In genomic region chr10:98425511-98426352, GRCh38 we compare ENCODE assay signal across 8 cellular contexts. TPM values are rescaled to one million over a fixed set of nuclear protein-coding genes. Genes with fewer than 3 reads are reported as not detected.
DNase-seq lines count a peak whose midpoint lies in the region; ATAC-seq and TF ChIP-seq lines count a peak whose summit lies in the region.

No MANE protein-coding gene starts in this region.

- H3K27ac ChIP-seq in lung (ENCODE audit: low read depth in 1 of 2, low read length in 1 of 2): no peak overlapping the region

- H3K4me1 Mint-ChIP-seq in CD14-positive monocyte: peaks cover 2% of the 10 kb centered on the region
- H3K4me1 Mint-ChIP-seq in type B pancreatic cell (ENCODE audit: unreplicated experiment): peaks cover 3% of the 10 kb centered on the region

- peaks cover 0 to 4% of the 10 kb centered on the region in 2 donors for H3K4me1 ChIP-seq in lung (ENCODE audit: control insufficient read depth in 2 of 2, insufficient read depth in 2 of 2, low read length in 2 of 2)

- H3K36me3 Mint-ChIP-seq in CD14-positive monocyte: peaks cover 74 to 94% of the 10 kb centered on the region in 2 donors
- H3K36me3 Mint-ChIP-seq in type B pancreatic cell: peaks cover 7% of the 10 kb centered on the region

- no peaks in the 10 kb centered on the region for H3K9me3 ChIP-seq in lung (ENCODE audit: control insufficient read depth in 2 of 2, insufficient read depth in 1 of 2, low read length in 1 of 2)

- H3K27me3 ChIP-seq in lung (ENCODE audit: control insufficient read depth, insufficient read depth): no peaks in the 10 kb centered on the region

- intact Hi-C loops in CD14-positive monocyte (cut with micrococcal nuclease): no loop called here

- H3K27me3 Mint-ChIP-seq in CD14-positive monocyte (ENCODE audit: low read depth in 3 of 3) (no peaks in the 10 kb centered on the region), type B pancreatic cell (no peaks in the 10 kb centered on the region)

- TF ChIP-seq CTCF in CD14-positive monocyte (IDR thresholded peaks at IDR 0.05): peak; percentile 83
- TF ChIP-seq CTCF in cardiac fibroblast (IDR thresholded peaks at IDR 0.05; ENCODE audit: low read depth, low read length): peak; percentile 86
- peak; percentile 32 for TF ChIP-seq CTCF in lung (IDR thresholded peaks at IDR 0.05; ENCODE audit: control extremely low read depth, extremely low read depth)
- peak; percentile 76 for TF ChIP-seq CTCF in type B pancreatic cell (conservative IDR thresholded peaks at IDR 0.05)

- 90% methylated on average over 21 of the region's 21 CpGs for WGBS in lung, 2 donors

- no peak for DNase-seq in CD14-positive monocyte (ENCODE audit: low spot score)
- peak; percentile 51 for DNase-seq in HPDE6-E6E7 (ENCODE audit: extremely low spot score)
- DNase-seq in T-helper 2 cell: peak in 4 of 5 experiments; percentile 13 to 54 (median 30)
- DNase-seq in cardiac fibroblast (ENCODE audit: low read depth in 2 of 2): peak; percentile 49 to 60
- DNase-seq in lung (ENCODE audit: low spot score): no peak
- no peak for DNase-seq in type B pancreatic cell (ENCODE audit: extremely low spot score, unreplicated experiment)
- no peak for DNase-seq in mucosa of gallbladder (ENCODE audit: low spot score)

- no peak overlapping the region for H3K4me3 Mint-ChIP-seq in CD14-positive monocyte
- no peak overlapping the region for H3K4me3 Mint-ChIP-seq in type B pancreatic cell

- no peak overlapping the region for H3K4me3 ChIP-seq in cardiac fibroblast (replicated peaks in 1 of 2; ENCODE audit: low read depth in 2 of 2, low read length in 2 of 2)
- no peak overlapping the region for H3K4me3 ChIP-seq in lung

- ATAC-seq in GM18909 (IDR thresholded peaks at IDR 0.05; ENCODE audit: poor library complexity, unreplicated experiment) (peak; percentile 64), lung (ENCODE audit: insufficient read depth, low FRiP score) (peak; percentile 65)

- peaks cover 22 to 56% of the 10 kb centered on the region in 2 donors for H3K36me3 ChIP-seq in lung (ENCODE audit: control insufficient read depth in 2 of 2, insufficient read depth in 2 of 2, low read length in 2 of 2)

- H3K27ac Mint-ChIP-seq in CD14-positive monocyte: peak overlapping the region in 2 of 7 donors; percentile 11 to 25
- H3K27ac Mint-ChIP-seq in type B pancreatic cell: no peak overlapping the region

- H3K9me3 Mint-ChIP-seq in CD14-positive monocyte: no peaks in the 10 kb centered on the region
- H3K9me3 Mint-ChIP-seq in type B pancreatic cell: no peaks in the 10 kb centered on the region

RNA-seq across cellular contexts. Expression of gene PYROXD2, which starts 10.8 kb away (rescaled TPM):
- under 1 TPM; 0.27 to 1.00 TPM for polyA plus RNA-seq in CD14-positive monocyte
- 10 to 100 TPM in 1 of 2 donors, 1 to 10 TPM in 1; 8.2 to 16.8 TPM for total RNA-seq in lung
- 1 to 10 TPM; 2.3 to 6.9 TPM for polyA plus RNA-seq in lung
- total RNA-seq in type B pancreatic cell (ENCODE audit: low replicate concordance): 6.1 and 14.9 TPM in 2 replicates
- 23.1 TPM for total RNA-seq in mucosa of gallbladder

RNA-seq across cellular contexts. Expression of gene HPS1, which starts 21.0 kb away (rescaled TPM):
- polyA plus RNA-seq in CD14-positive monocyte: 10 to 100 TPM; 73.0 to 85.2 TPM
- 10 to 100 TPM; 32.3 to 89.5 TPM for total RNA-seq in lung
- polyA plus RNA-seq in lung: 10 to 100 TPM; 55.2 to 61.6 TPM
- total RNA-seq in type B pancreatic cell (ENCODE audit: low replicate concordance): 60.5 and 72.4 TPM in 2 replicates
- 83.2 TPM for total RNA-seq in mucosa of gallbladder

Comparison
In these comparisons a context has a peak if more than half of its experiments do, and no peak if none do; other contexts are left out.
1. DNase-seq: peak in HPDE6-E6E7 (single experiment), T-helper 2 cell (4 of 5) and cardiac fibroblast (2 of 2); none in CD14-positive monocyte (single experiment), lung (single experiment), type B pancreatic cell (single experiment) and mucosa of gallbladder (single experiment).
2. CTCF ChIP-seq: peak in every context shown above with its lines; median percentile 86 in cardiac fibroblast; 83 in CD14-positive monocyte; 76 in type B pancreatic cell; 32 in lung.